9 cellular contexts compared by ENCODE assay signal in the genomic region with DNA sequence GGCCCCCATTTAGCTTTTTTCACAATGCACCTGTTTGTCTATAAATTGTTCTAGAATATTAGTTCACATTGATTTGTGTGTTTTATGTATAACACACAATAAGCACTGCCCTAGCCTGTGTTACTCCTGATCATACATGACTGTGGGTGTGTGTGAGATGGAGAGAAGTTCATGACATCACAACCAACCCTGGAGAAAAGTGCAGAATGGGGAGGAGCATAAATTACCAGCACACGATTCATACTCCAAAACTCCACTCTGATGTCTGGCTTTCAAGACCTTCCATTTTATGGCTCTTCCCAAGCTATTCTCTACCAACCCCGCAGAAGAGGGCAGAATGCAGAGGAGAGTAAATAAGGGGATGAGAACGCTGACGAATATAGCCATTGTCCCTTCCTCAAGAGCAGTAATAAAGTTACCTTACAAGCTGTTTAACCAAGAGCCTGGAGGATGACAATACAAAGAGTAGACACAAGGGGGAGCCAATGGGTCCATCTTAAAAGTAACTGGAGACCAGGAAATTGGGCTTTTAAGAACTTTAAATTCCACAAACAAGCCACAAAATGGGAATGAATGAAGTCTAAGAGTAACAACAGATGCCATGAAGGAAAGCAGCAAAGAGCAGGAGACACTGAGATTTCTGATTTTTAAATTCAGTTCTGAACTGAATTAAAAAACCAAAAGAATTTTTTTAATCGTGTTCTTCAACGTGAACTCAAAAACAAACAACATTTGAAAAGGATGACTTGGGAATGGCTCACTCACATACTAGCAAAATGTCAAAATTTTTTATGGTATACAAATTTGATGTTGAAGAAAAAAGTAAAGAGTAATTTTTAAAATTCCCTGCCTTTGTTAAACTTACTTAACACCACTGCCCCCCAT.
A peak's percentile ranks its signal among the peaks of the same experiment; 100 is the strongest.
DNase-seq lines count a peak whose midpoint lies in the region; ATAC-seq, FAIRE-seq and TF ChIP-seq lines count a peak whose summit lies in the region.
"Had no signal": no experiment of that assay in that cellular context is flagged by ENCODE, and none has a peak within 500 bp of the region (broad histone marks: within the 10 kb centered on the region; RNA-seq: fewer than 3 reads in every experiment).

No MANE protein-coding gene starts in this region.

- H3K4me3 Mint-ChIP-seq in T-helper 17 cell: no peak overlapping the region
- H3K4me3 Mint-ChIP-seq: naive thymus-derived CD4-positive, alpha-beta T cell had no signal

- no peaks in the 10 kb centered on the region for H3K36me3 ChIP-seq in SK-N-SH (replicated peaks in 1 of 2; ENCODE audit: control insufficient read depth in 1 of 2, insufficient read depth in 2 of 2, low read length in 1 of 2)
- H3K36me3 ChIP-seq in pancreas: no peaks in the 10 kb centered on the region

- H3F3A ChIP-seq in SK-N-SH (replicated peaks; ENCODE audit: insufficient read depth): no peaks in the 10 kb centered on the region

- H3K27ac ChIP-seq in SK-N-SH (ENCODE audit: low read depth in 2 of 2, low read length in 1 of 2): no peak overlapping the region
- H3K27ac ChIP-seq in pancreas: no peak overlapping the region

- ATAC-seq in pancreas: peak; percentile 62 to 85 (median 82)
- no peak for ATAC-seq in GM18870 (IDR thresholded peaks at IDR 0.05; ENCODE audit: unreplicated experiment)
- no peak for ATAC-seq in T-helper 17 cell
- ATAC-seq: naive thymus-derived CD4-positive, alpha-beta T cell had no signal

- no peak overlapping the region for H3K9ac ChIP-seq in SK-N-SH

- DNase-seq in Ammon's horn (ENCODE audit: low spot score) (peak; percentile 55), LoVo (ENCODE audit: low spot score) (peak; percentile 50), SK-N-SH (peak; percentile 50), fibroblast of gingiva (ENCODE audit: low read depth) (peak; percentile 51), pancreas (peak in 2 of 6 donors; percentile 34 to 61), T-helper 17 cell (no peak)

- no peaks in the 10 kb centered on the region for H3K36me3 Mint-ChIP-seq in T-helper 17 cell (ENCODE audit: low read depth)
- H3K36me3 Mint-ChIP-seq: naive thymus-derived CD4-positive, alpha-beta T cell had no signal

- peaks cover 21% of the 10 kb centered on the region for H4K20me1 ChIP-seq in SK-N-SH (ENCODE audit: insufficient read depth)

- FAIRE-seq in pancreas (lab: Jason Lieb, UNC): no peak

- H3K4me2 ChIP-seq in SK-N-SH: no peak overlapping the region

- H3K4me1 ChIP-seq in SK-N-SH (ENCODE audit: control insufficient read depth in 1 of 2, insufficient read depth in 2 of 2, low read depth in 1 of 2, low read length in 1 of 2) (peaks cover 0 to 12% of the 10 kb centered on the region in 2 experiments; a peak in 2 of 4 replicates), pancreas (peaks cover 0 to 16% (median 13%) of the 10 kb centered on the region in 3 donors)

- H3K27me3 ChIP-seq in SK-N-SH (ENCODE audit: insufficient read depth) (no peaks in the 10 kb centered on the region), pancreas (no peaks in the 10 kb centered on the region)

- peaks cover 10% of the 10 kb centered on the region for H3K4me1 Mint-ChIP-seq in T-helper 17 cell

- peak; percentile 52 for TF ChIP-seq CTCF in GM12801 (IDR thresholded peaks at IDR 0.05; ENCODE audit: extremely low read depth, insufficient read length)
- peak; percentile 85 for TF ChIP-seq CTCF in SK-N-SH (IDR thresholded peaks at IDR 0.05)
- peak; percentile 37 to 69 (median 52) for TF ChIP-seq CTCF in pancreas (IDR thresholded peaks at IDR 0.05)

- H3K9me3 ChIP-seq in SK-N-SH: no peaks in the 10 kb centered on the region
- no peaks in the 10 kb centered on the region for H3K9me3 ChIP-seq in pancreas
- no peaks in the 10 kb centered on the region for H3K9me3 ChIP-seq in T-helper 17 cell (ENCODE audit: control insufficient read depth, low read length, poor library complexity, severe bottlenecking)

- H3K79me2 ChIP-seq in SK-N-SH (ENCODE audit: insufficient read depth): peaks cover 40% of the 10 kb centered on the region

- H3K9me2 ChIP-seq in SK-N-SH: no peaks in the 10 kb centered on the region

- CTCF ChIA-PET in SK-N-SH (lab: Yijun Ruan, JAX): interaction anchor here (0.6 to 3.5 kb wide), 31 partner anchors 9 to 1328 kb away, joined by 3 to 30 read pairs (median 3); no protein-coding TSS in a partner anchor

- TF ChIP-seq EP300 in SK-N-SH (IDR thresholded peaks at IDR 0.05; ENCODE audit: borderline replicate concordance in 1 of 2, low read depth in 1 of 2, low read length in 1 of 2): no peak

- peak; percentile 70 for TF ChIP-seq RAD21 in SK-N-SH (IDR thresholded peaks at IDR 0.05; ENCODE audit: low read length)

- H3K4me3 ChIP-seq in SK-N-SH (ENCODE audit: low read depth in 2 of 2, low read length in 1 of 2) (no peak overlapping the region), pancreas (no peak overlapping the region)

- 48% methylated on average over 6 of the region's 6 CpGs for WGBS in SK-N-SH (ENCODE audit: low lambda C conversion rate)
- WGBS in pancreas, 2 donors: 41 to 45% methylated on average over 6 of the region's 6 CpGs

- intact Hi-C loops in pancreas (cut with DNase I): no loop called here

- H3K27ac Mint-ChIP-seq in T-helper 17 cell: no peak overlapping the region
- H3K27ac Mint-ChIP-seq: naive thymus-derived CD4-positive, alpha-beta T cell had no signal

- H2AFZ ChIP-seq in SK-N-SH (ENCODE audit: low read depth): no peak overlapping the region

- H3K27me3 Mint-ChIP-seq in T-helper 17 cell: peaks cover 55% of the 10 kb centered on the region

- POLR2A ChIA-PET in SK-N-SH (lab: Yijun Ruan, JAX): no interaction called here

TF ChIP-seq in SK-N-SH, 30 proteins besides CTCF, POLR2A, EP300 and RAD21:
- TF ChIP-seq ELF1 (IDR thresholded peaks at IDR 0.05): peak; percentile 19; the same call in 1 of the 2 replicates
- no peak for TF ChIP-seq FOSL2 (IDR thresholded peaks at IDR 0.05; ENCODE audit: borderline replicate concordance, low read depth)
- TF ChIP-seq SMC3 (IDR thresholded peaks at IDR 0.05; ENCODE audit: low read depth, low read length): peak; percentile 50

Comparison
In these comparisons a context has a peak if more than half of its experiments do, and no peak if none do; other contexts are left out.
1. DNase-seq: peak in Ammon's horn (single experiment), LoVo (single experiment), SK-N-SH (single experiment) and fibroblast of gingiva (single experiment); none in T-helper 17 cell (0 of 3).
2. ATAC-seq: peak in pancreas (4 of 4); none in GM18870 (single experiment) and T-helper 17 cell (single experiment).
3. Peak in every context shown above with its lines, with median percentiles within 50 percentile points of each other: CTCF ChIP-seq.